11 cellular contexts compared by ENCODE assay signal in genomic region chr1:954927-955326, GRCh38. TPM values are rescaled to one million over a fixed set of nuclear protein-coding genes. Genes with fewer than 3 reads are reported as not detected.
DNase-seq lines count a peak whose midpoint lies in the region; ATAC-seq, FAIRE-seq and TF ChIP-seq lines count a peak whose summit lies in the region.
"Had no signal": no experiment of that assay in that cellular context is flagged by ENCODE, and none has a peak within 500 bp of the region (broad histone marks: within the 10 kb centered on the region; RNA-seq: fewer than 3 reads in every experiment).

No MANE protein-coding gene starts in this region.

- H3K27me3 Mint-ChIP-seq in CD4-positive, alpha-beta T cell: no peaks in the 10 kb centered on the region
- H3K27me3 Mint-ChIP-seq in astrocyte (ENCODE audit: low read depth, unreplicated experiment) (peaks cover 2% of the 10 kb centered on the region), glutamatergic neuron (ENCODE audit: unreplicated experiment) (peaks cover 5% of the 10 kb centered on the region)

- FAIRE-seq in astrocyte (lab: Jason Lieb, UNC): no peak
- FAIRE-seq: H54 had no signal

- no peak overlapping the region for H3K27ac Mint-ChIP-seq in CD4-positive, alpha-beta T cell
- peak overlapping the region; percentile 35 for H3K27ac Mint-ChIP-seq in astrocyte (ENCODE audit: unreplicated experiment)
- H3K27ac Mint-ChIP-seq in glutamatergic neuron (ENCODE audit: unreplicated experiment): no peak overlapping the region

- CTCF ChIA-PET in CD4-positive, alpha-beta T cell (lab: Charles Lee): no interaction called here

- no peaks in the 10 kb centered on the region for H3K9me3 ChIP-seq in CD4-positive, alpha-beta T cell (ENCODE audit: control insufficient read depth, low read length)
- H3K9me3 ChIP-seq in astrocyte (ENCODE audit: insufficient read depth, low read depth, low read length): no peaks in the 10 kb centered on the region
- no peaks in the 10 kb centered on the region for H3K9me3 ChIP-seq in GM23248 (ENCODE audit: low read depth)
- no peaks in the 10 kb centered on the region for H3K9me3 ChIP-seq in tibial artery
- H3K9me3 ChIP-seq: BLaER1 had no signal

- no peak for ATAC-seq in CD4-positive, alpha-beta T cell (ENCODE audit: poor library complexity)
- ATAC-seq in HG03025 (IDR thresholded peaks at IDR 0.05; ENCODE audit: low FRiP score, unreplicated experiment): no peak

- in situ Hi-C loops in GM23248 (cut with MboI): no loop called here

- H3K4me2 ChIP-seq in astrocyte (ENCODE audit: low read length) (no peak overlapping the region), GM23248 (ENCODE audit: unreplicated experiment) (no peak overlapping the region)
- H3K4me2 ChIP-seq: BLaER1 had no signal

- POLR2A ChIA-PET in CD4-positive, alpha-beta T cell (lab: Charles Lee): no interaction called here

- H3K9ac ChIP-seq in astrocyte (ENCODE audit: low read length) (no peak overlapping the region), GM23248 (no peak overlapping the region)
- H3K9ac ChIP-seq: BLaER1 had no signal

- H3K4me3 ChIP-seq in astrocyte (ENCODE audit: insufficient read depth, low read depth, low read length) (no peak overlapping the region), GM23248 (no peak overlapping the region), tibial artery (no peak overlapping the region)
- H3K4me3 ChIP-seq: BLaER1 had no signal

- peak overlapping the region; percentile 48 for H3K4me3 Mint-ChIP-seq in CD4-positive, alpha-beta T cell
- H3K4me3 Mint-ChIP-seq in astrocyte (ENCODE audit: unreplicated experiment): no peak overlapping the region
- H3K4me3 Mint-ChIP-seq in glutamatergic neuron (ENCODE audit: unreplicated experiment): peak overlapping the region; percentile 20

- no peak overlapping the region for H3K27ac ChIP-seq in CD4-positive, alpha-beta T cell (ENCODE audit: low read depth, low read length)
- no peak overlapping the region for H3K27ac ChIP-seq in astrocyte (ENCODE audit: low read depth, low read length)
- no peak overlapping the region for H3K27ac ChIP-seq in GM23248
- no peak overlapping the region for H3K27ac ChIP-seq in tibial artery
- H3K27ac ChIP-seq: BLaER1 had no signal

- H3K79me2 ChIP-seq in astrocyte (ENCODE audit: insufficient read depth, low read length) (peaks cover 35% of the 10 kb centered on the region), GM23248 (ENCODE audit: insufficient read depth) (peaks cover 30% of the 10 kb centered on the region)

- no peak for TF ChIP-seq CTCF in CD4-positive, alpha-beta T cell (IDR thresholded peaks at IDR 0.05)
- TF ChIP-seq CTCF in astrocyte (IDR thresholded peaks at IDR 0.05; ENCODE audit: insufficient read depth, low read depth, low read length) (no peak), glutamatergic neuron (IDR thresholded peaks at IDR 0.05; ENCODE audit: partially characterized antibody, unreplicated experiment) (no peak), tibial artery (IDR thresholded peaks at IDR 0.05) (no peak)

- H4K20me1 ChIP-seq in astrocyte (ENCODE audit: insufficient read depth, low read length): peaks cover 50% of the 10 kb centered on the region
- no peaks in the 10 kb centered on the region for H4K20me1 ChIP-seq in GM23248 (ENCODE audit: insufficient read depth)

- H3K36me3 Mint-ChIP-seq in CD4-positive, alpha-beta T cell (ENCODE audit: low read depth): peaks cover 76% of the 10 kb centered on the region
- H3K36me3 Mint-ChIP-seq in astrocyte (ENCODE audit: low read depth, unreplicated experiment) (peaks cover 16% of the 10 kb centered on the region), glutamatergic neuron (ENCODE audit: unreplicated experiment) (no peaks in the 10 kb centered on the region)

- H3K9me3 Mint-ChIP-seq in CD4-positive, alpha-beta T cell: no peaks in the 10 kb centered on the region
- H3K9me3 Mint-ChIP-seq in astrocyte (ENCODE audit: unreplicated experiment) (no peaks in the 10 kb centered on the region), glutamatergic neuron (ENCODE audit: unreplicated experiment) (peaks cover 6% of the 10 kb centered on the region)

- peaks cover 2% of the 10 kb centered on the region for H3K4me1 ChIP-seq in astrocyte (ENCODE audit: insufficient read depth, low read length)
- peaks cover 11% of the 10 kb centered on the region; the same call in 1 of the 2 replicates for H3K4me1 ChIP-seq in GM23248 (ENCODE audit: insufficient read depth)
- H3K4me1 ChIP-seq in tibial artery: peaks cover 0 to 27% (median 20%) of the 10 kb centered on the region in 4 donors

- H2AFZ ChIP-seq in astrocyte (ENCODE audit: low read depth, low read length) (no peak overlapping the region), GM23248 (no peak overlapping the region)

- intact Hi-C loops in CD4-positive, alpha-beta T cell (cut with DNase I, micrococcal nuclease): loop anchor here in 1 of 2 experiments (5.0 kb wide), 1 partner anchor 48 kb away; no protein-coding TSS in a partner anchor
- intact Hi-C loops in tibial artery (cut with DNase I; ENCODE audit: low total_unique reads): no loop called here

- no peaks in the 10 kb centered on the region for H3K27me3 ChIP-seq in CD4-positive, alpha-beta T cell (ENCODE audit: control insufficient read depth, insufficient read depth, low read length)
- H3K27me3 ChIP-seq in astrocyte (ENCODE audit: insufficient read depth, low read length) (no peaks in the 10 kb centered on the region), GM23248 (replicated peaks; ENCODE audit: insufficient read depth) (no peaks in the 10 kb centered on the region), tibial artery (no peaks in the 10 kb centered on the region)

- H3K36me3 ChIP-seq in astrocyte (ENCODE audit: insufficient read depth, low read length): peaks cover 22% of the 10 kb centered on the region
- no peaks in the 10 kb centered on the region; the same call in 1 of the 2 replicates for H3K36me3 ChIP-seq in GM23248 (ENCODE audit: low read depth)
- peaks cover 49 to 75% (median 71%) of the 10 kb centered on the region in 3 donors for H3K36me3 ChIP-seq in tibial artery

- no peaks in the 10 kb centered on the region for H3K9me2 ChIP-seq in GM23248 (ENCODE audit: insufficient read depth)

- H3K4me1 Mint-ChIP-seq in CD4-positive, alpha-beta T cell (ENCODE audit: low read depth): peaks cover 12% of the 10 kb centered on the region
- H3K4me1 Mint-ChIP-seq in astrocyte (ENCODE audit: low read depth, unreplicated experiment): peaks cover 7% of the 10 kb centered on the region
- peaks cover 7% of the 10 kb centered on the region for H3K4me1 Mint-ChIP-seq in glutamatergic neuron (ENCODE audit: low read depth, unreplicated experiment)

- H3F3A ChIP-seq in GM23248 (ENCODE audit: insufficient read depth): no peaks in the 10 kb centered on the region

- WGBS in GM23248 (ENCODE audit: low coverage in 1 of 2, low lambda C conversion rate in 2 of 2, missing lambda C conversion rate in 2 of 2), 2 experiments: 91 to 98% methylated on average over 10 to 13 of the region's 13 CpGs

- DNase-seq in CD4-positive, alpha-beta T cell: no peak
- DNase-seq in astrocyte (ENCODE audit: low read depth) (no peak), glutamatergic neuron (no peak), GM23248 (no peak), tibial artery (no peak)
- DNase-seq: 8988T, DMS53, KG1 had no signal

RNA-seq across cellular contexts. Expression of gene NOC2L, which starts 4.1 kb away (rescaled TPM):
- total RNA-seq in CD4-positive, alpha-beta T cell: 10 to 100 TPM; 50.2 to 52.0 TPM
- total RNA-seq in astrocyte (83.7 and 91.4 TPM in 2 replicates), glutamatergic neuron (ENCODE audit: unreplicated experiment) (90.3 TPM)
- total RNA-seq in GM23248 (2014; rRNA removed; shearing (Covaris generic)): 66.4 and 67.3 TPM in 2 replicates
- polyA plus RNA-seq in GM23248 (2016; fragmentation: Nextera tagmentation; extraction: Ambion mirVana): 64.0 and 65.0 TPM in 2 replicates

RNA-seq across cellular contexts. Expression of gene KLHL17, which starts 5.5 kb away (rescaled TPM):
- total RNA-seq in CD4-positive, alpha-beta T cell: 10 to 100 TPM; 13.9 TPM
- total RNA-seq in astrocyte: 25.6 and 25.9 TPM in 2 replicates
- 103 TPM for total RNA-seq in glutamatergic neuron (ENCODE audit: unreplicated experiment)
- total RNA-seq in GM23248 (2014; rRNA removed; shearing (Covaris generic)): 19.2 and 23.3 TPM in 2 replicates
- 4.7 and 5.5 TPM in 2 replicates for polyA plus RNA-seq in GM23248 (2016; fragmentation: Nextera tagmentation; extraction: Ambion mirVana)

RNA-seq across cellular contexts. Expression of gene PLEKHN1, which starts 11.4 kb away (rescaled TPM):
- under 1 TPM; 0.69 to 0.95 TPM for total RNA-seq in CD4-positive, alpha-beta T cell
- total RNA-seq in astrocyte (2.1 and 2.4 TPM in 2 replicates), glutamatergic neuron (ENCODE audit: unreplicated experiment) (0.29 TPM)
- total RNA-seq in GM23248 (2014; rRNA removed; shearing (Covaris generic)): 1.4 and 2.1 TPM in 2 replicates
- 1.7 and 2.5 TPM in 2 replicates for polyA plus RNA-seq in GM23248 (2016; fragmentation: Nextera tagmentation; extraction: Ambion mirVana)

RNA-seq across cellular contexts. Expression of gene PERM1, which starts 27.0 kb away (rescaled TPM):
- not detected for total RNA-seq in CD4-positive, alpha-beta T cell
- total RNA-seq in astrocyte (0.20 TPM in 1 of 2 replicates, not detected in the other), glutamatergic neuron (ENCODE audit: unreplicated experiment) (0.32 TPM)
- total RNA-seq in GM23248 (2014; rRNA removed; shearing (Covaris generic)): not detected in 2 replicates
- 0.45 and 0.61 TPM in 2 replicates for polyA plus RNA-seq in GM23248 (2016; fragmentation: Nextera tagmentation; extraction: Ambion mirVana)

RNA-seq across cellular contexts. Expression of gene SAMD11, which starts 31.2 kb away (rescaled TPM):
- not detected for total RNA-seq in CD4-positive, alpha-beta T cell
- 6.0 and 9.5 TPM in 2 replicates for total RNA-seq in astrocyte
- 46.2 TPM for total RNA-seq in glutamatergic neuron (ENCODE audit: unreplicated experiment)
- total RNA-seq in GM23248 (2014; rRNA removed; shearing (Covaris generic)): 40.9 and 68.3 TPM in 2 replicates
- 8.0 and 8.2 TPM in 2 replicates for polyA plus RNA-seq in GM23248 (2016; fragmentation: Nextera tagmentation; extraction: Ambion mirVana)
